ENCODE assay signal across 8 cellular contexts in genomic region chr15:70526221-70526973, GRCh38.
DNase-seq lines count a peak whose midpoint lies in the region; ATAC-seq and TF ChIP-seq lines count a peak whose summit lies in the region.

No MANE protein-coding gene starts in this region.

- peaks cover 25% of the 10 kb centered on the region for H3K4me1 Mint-ChIP-seq in stimulated activated memory B cell treated with anti-CD40 and anti-IgM and Interleukin-4, amounts not matched to agents 10 μg/mL and 1 μg/mL and 100 μg/mL, for 72 hours
- H3K4me1 Mint-ChIP-seq in neural progenitor cell: peaks cover 33% of the 10 kb centered on the region

- H3K4me3 ChIP-seq in neural progenitor cell: no peak overlapping the region

- peak overlapping the region; percentile 19 for H3K4me3 Mint-ChIP-seq in stimulated activated memory B cell treated with anti-CD40 and anti-IgM and Interleukin-4, amounts not matched to agents 10 μg/mL and 1 μg/mL and 100 μg/mL, for 72 hours
- no peak overlapping the region for H3K4me3 Mint-ChIP-seq in neural progenitor cell

- H3K9ac ChIP-seq in neural progenitor cell: no peak overlapping the region

- H4K20me1 ChIP-seq in neural progenitor cell (ENCODE audit: low read depth): no peaks in the 10 kb centered on the region

- peak; percentile 85 for ATAC-seq in stimulated activated memory B cell treated with anti-CD40 and anti-IgM and Interleukin-4, amounts not matched to agents 10 μg/mL and 1 μg/mL and 100 μg/mL, for 72 hours
- no peak for ATAC-seq in HG02840 (IDR thresholded peaks at IDR 0.05; ENCODE audit: low FRiP score, unreplicated experiment)
- no peak for ATAC-seq in HG03045 (IDR thresholded peaks at IDR 0.05; ENCODE audit: unreplicated experiment)

- H2AFZ ChIP-seq in neural progenitor cell (replicated peaks): no peak overlapping the region

- TF ChIP-seq CTCF in AG09319 (IDR thresholded peaks at IDR 0.05; ENCODE audit: low read depth, low read length): no peak
- no peak for TF ChIP-seq CTCF in neural progenitor cell (IDR thresholded peaks at IDR 0.05)

- no peaks in the 10 kb centered on the region for H3F3A ChIP-seq in neural progenitor cell (ENCODE audit: low read depth)

- no peaks in the 10 kb centered on the region for H3K9me3 ChIP-seq in neural progenitor cell (ENCODE audit: low read depth)

- DNase-seq in AG09319 (ENCODE audit: extremely low read depth, low read depth): peak; percentile 32
- peak; percentile 83 for DNase-seq in HPDE6-E6E7 (ENCODE audit: extremely low spot score)
- DNase-seq in NCI-H82 treated with DMSO at 0.1 percent for 48 hours (lab: John Stamatoyannopoulos, UW; ENCODE audit: unreplicated experiment): peak; percentile 31
- DNase-seq in ecto neural progenitor cell (ENCODE audit: low spot score): peak; percentile 41
- DNase-seq in neural progenitor cell (ENCODE audit: low spot score): no peak

- peaks cover 4% of the 10 kb centered on the region for H3K9me3 Mint-ChIP-seq in stimulated activated memory B cell treated with anti-CD40 and anti-IgM and Interleukin-4, amounts not matched to agents 10 μg/mL and 1 μg/mL and 100 μg/mL, for 72 hours
- H3K9me3 Mint-ChIP-seq in neural progenitor cell: no peaks in the 10 kb centered on the region

- H3K36me3 ChIP-seq in neural progenitor cell: no peaks in the 10 kb centered on the region

- H3K79me2 ChIP-seq in neural progenitor cell (ENCODE audit: low read depth): no peaks in the 10 kb centered on the region

- no peaks in the 10 kb centered on the region for H3K4me1 ChIP-seq in neural progenitor cell

- H3K4me2 ChIP-seq in neural progenitor cell: no peak overlapping the region

- no peaks in the 10 kb centered on the region for H3K27me3 ChIP-seq in neural progenitor cell

- H3K27ac Mint-ChIP-seq in stimulated activated memory B cell treated with anti-CD40 and anti-IgM and Interleukin-4, amounts not matched to agents 10 μg/mL and 1 μg/mL and 100 μg/mL, for 72 hours: peak overlapping the region; percentile 15
- no peak overlapping the region for H3K27ac Mint-ChIP-seq in neural progenitor cell

- no peak overlapping the region for H3K27ac ChIP-seq in neural progenitor cell

- H3K36me3 Mint-ChIP-seq in stimulated activated memory B cell treated with anti-CD40 and anti-IgM and Interleukin-4, amounts not matched to agents 10 μg/mL and 1 μg/mL and 100 μg/mL, for 72 hours: no peaks in the 10 kb centered on the region
- H3K36me3 Mint-ChIP-seq in neural progenitor cell: no peaks in the 10 kb centered on the region

- H3K27me3 Mint-ChIP-seq in stimulated activated memory B cell treated with anti-CD40 and anti-IgM and Interleukin-4, amounts not matched to agents 10 μg/mL and 1 μg/mL and 100 μg/mL, for 72 hours: no peaks in the 10 kb centered on the region
- H3K27me3 Mint-ChIP-seq in neural progenitor cell (ENCODE audit: insufficient read depth, low read depth): peaks cover 11% of the 10 kb centered on the region
